ENCODE assay signal across 8 cellular contexts in genomic region chr11:19777032-19777341, GRCh38.
DNase-seq lines count a peak whose midpoint lies in the region; ATAC-seq and TF ChIP-seq lines count a peak whose summit lies in the region.

No MANE protein-coding gene starts in this region.

- DNase-seq in WERI-Rb-1 = no peak
- no peak for DNase-seq in tibial artery
- DNase-seq in activated naive CD4-positive, alpha-beta T cell treated with anti-CD3 and anti-CD28 coated beads, Interleukin-2, amount 50 U/mL, for 16 hours = no peak
- DNase-seq in activated naive CD4-positive, alpha-beta T cell treated with anti-CD3 and anti-CD28 coated beads for 36 hours = no peak
- DNase-seq in MG63 = no peak

- H3K9me3 ChIP-seq in WERI-Rb-1 (ENCODE audit: severe bottlenecking) = no peaks in the 10 kb centered on the region
- H3K9me3 ChIP-seq in iPS-18c (ENCODE audit: control insufficient read depth, insufficient read depth, low read length) = no peaks in the 10 kb centered on the region
- H3K9me3 ChIP-seq in tibial artery = no peaks in the 10 kb centered on the region
- no peaks in the 10 kb centered on the region for H3K9me3 ChIP-seq in MG63

- no peaks in the 10 kb centered on the region for H3K36me3 ChIP-seq in WERI-Rb-1
- H3K36me3 ChIP-seq in tibial artery = no peaks in the 10 kb centered on the region
- H3K36me3 ChIP-seq in MG63 = peaks cover 50% of the 10 kb centered on the region

- ATAC-seq in GM18511 (IDR thresholded peaks at IDR 0.05; ENCODE audit: unreplicated experiment) = peak; percentile 28
- ATAC-seq in HG02642 (IDR thresholded peaks at IDR 0.05; ENCODE audit: poor library complexity, unreplicated experiment) = peak; percentile 17

- TF ChIP-seq CTCF in WERI-Rb-1 (IDR thresholded peaks at IDR 0.05; ENCODE audit: low read depth, low read length) (no peak), tibial artery (IDR thresholded peaks at IDR 0.05) (no peak)

- H3K27ac Mint-ChIP-seq in activated naive CD4-positive, alpha-beta T cell treated with anti-CD3 and anti-CD28 coated beads for 36 hours = no peak overlapping the region

- H3K4me1 Mint-ChIP-seq in activated naive CD4-positive, alpha-beta T cell treated with anti-CD3 and anti-CD28 coated beads for 36 hours (ENCODE audit: low read depth) = peaks cover 9% of the 10 kb centered on the region

- CTCF ChIA-PET in activated naive CD4-positive, alpha-beta T cell treated with anti-CD3 and anti-CD28 coated beads for 36 hours (lab: Charles Lee) = no interaction called here

- peaks cover 0 to 83% (median 38%) of the 10 kb centered on the region in 4 donors for H3K4me1 ChIP-seq in tibial artery

- intact Hi-C loops in tibial artery (cut with DNase I; ENCODE audit: low total_unique reads) = loop anchor here (10.0 kb wide), 1 partner anchor 108 kb away; no protein-coding TSS in a partner anchor
- intact Hi-C loops in activated naive CD4-positive, alpha-beta T cell treated with anti-CD3 and anti-CD28 coated beads for 36 hours (cut with micrococcal nuclease) = loop anchor here (1.0 kb wide), 1 partner anchor 65 kb away; the partner anchor contains the start of gene NAV2

- peaks cover 72% of the 10 kb centered on the region for H3K27me3 ChIP-seq in WERI-Rb-1 (ENCODE audit: insufficient read depth, low read depth, severe bottlenecking)
- no peaks in the 10 kb centered on the region for H3K27me3 ChIP-seq in tibial artery
- no peaks in the 10 kb centered on the region for H3K27me3 ChIP-seq in MG63

- H3K4me3 ChIP-seq in WERI-Rb-1 (ENCODE audit: low read depth, low read length) (peak overlapping the region; percentile 22; the same call in 1 of the 2 replicates), iPS-18c (ENCODE audit: insufficient read depth, low read depth, low read length) (peak overlapping the region; percentile 82), tibial artery (peak overlapping the region; percentile 46 to 52), MG63 (no peak overlapping the region)

- H3K36me3 Mint-ChIP-seq in activated naive CD4-positive, alpha-beta T cell treated with anti-CD3 and anti-CD28 coated beads for 36 hours (ENCODE audit: low read depth) = no peaks in the 10 kb centered on the region

- H3K27ac ChIP-seq in WERI-Rb-1 (no peak overlapping the region), tibial artery (peak overlapping the region; percentile 33 to 40)

- H3K27me3 Mint-ChIP-seq in activated naive CD4-positive, alpha-beta T cell treated with anti-CD3 and anti-CD28 coated beads for 36 hours (ENCODE audit: low read depth) = peaks cover 45% of the 10 kb centered on the region

- no peaks in the 10 kb centered on the region for H3K9me3 Mint-ChIP-seq in activated naive CD4-positive, alpha-beta T cell treated with anti-CD3 and anti-CD28 coated beads for 36 hours

- H3K4me3 Mint-ChIP-seq in activated naive CD4-positive, alpha-beta T cell treated with anti-CD3 and anti-CD28 coated beads for 36 hours = no peak overlapping the region
